Comparison of ENCODE assay signal across 8 cellular contexts in genomic region chr20:54208492-54209044, GRCh38. TPM values are rescaled to one million over a fixed set of nuclear protein-coding genes. Genes with fewer than 3 reads are reported as not detected.
DNase-seq lines count a peak whose midpoint lies in the region; ATAC-seq and TF ChIP-seq lines count a peak whose summit lies in the region.

No MANE protein-coding gene starts in this region.

- H3K9me3 ChIP-seq in duodenal mucosa (ENCODE audit: control insufficient read depth in 1 of 2, low read length in 2 of 2) (no peaks in the 10 kb centered on the region), mucosa of descending colon (no peaks in the 10 kb centered on the region), aorta (ENCODE audit: control insufficient read depth, low read length) (no peaks in the 10 kb centered on the region)

- ATAC-seq in HG02981 (IDR thresholded peaks at IDR 0.05; ENCODE audit: unreplicated experiment) = peak; percentile 10
- ATAC-seq in mucosa of descending colon = peak; percentile 25
- peak; percentile 54 for ATAC-seq in aorta (ENCODE audit: low FRiP score)

- no peak for TF ChIP-seq CTCF in mucosa of descending colon (IDR thresholded peaks at IDR 0.05)

- H3K4me1 ChIP-seq in duodenal mucosa (ENCODE audit: control insufficient read depth in 1 of 2, insufficient read depth in 2 of 2, low read length in 2 of 2) (peaks cover 7 to 12% of the 10 kb centered on the region in 2 donors), mucosa of descending colon (ENCODE audit: low read depth) (peaks cover 17% of the 10 kb centered on the region), aorta (ENCODE audit: control insufficient read depth in 1 of 2, insufficient read depth in 2 of 2, low read length in 2 of 2) (peaks cover 1 to 10% of the 10 kb centered on the region in 2 donors)

- peak overlapping the region; percentile 64 to 83 for H3K9ac ChIP-seq in duodenal mucosa (ENCODE audit: low read depth in 1 of 2, low read length in 2 of 2)

- WGBS in aorta, 2 donors = 0 to 1% methylated on average over 15 of the region's 15 CpGs

- DNase-seq in A172 (ENCODE audit: low spot score) (peak; percentile 42), RPMI8226 (peak; percentile 32), mucosa of descending colon (no peak), aorta (no peak), NCI-H226 (no peak)

- intact Hi-C loops in mucosa of descending colon (cut with DNase I, micrococcal nuclease) (no loop called here), aorta (cut with DNase I) (loop anchor here (5.0 to 10.0 kb wide), 2 partner anchors 381 to 634 kb away; no protein-coding TSS in a partner anchor)

- H3K27me3 ChIP-seq in duodenal mucosa (ENCODE audit: control insufficient read depth in 1 of 2, insufficient read depth in 2 of 2, low read length in 2 of 2) = no peaks in the 10 kb centered on the region
- H3K27me3 ChIP-seq in aorta (ENCODE audit: control insufficient read depth in 1 of 2, insufficient read depth in 2 of 2, low read length in 1 of 2) = no peaks in the 10 kb centered on the region

- H3K27ac ChIP-seq in duodenal mucosa (ENCODE audit: low read depth, low read length) (no peak overlapping the region), aorta (ENCODE audit: low read depth in 1 of 2, low read length in 2 of 2) (peak overlapping the region in 1 of 2 donors; percentile 28)

- H3K4me3 ChIP-seq in GM08714 (ENCODE audit: low read length) (peak overlapping the region; percentile 83), duodenal mucosa (ENCODE audit: low read depth in 1 of 2, low read length in 2 of 2) (peak overlapping the region; percentile 92 to 94), mucosa of descending colon (peak overlapping the region; percentile 69), aorta (ENCODE audit: low read length in 2 of 2) (peak overlapping the region; percentile 62 to 92)

- H3K36me3 ChIP-seq in duodenal mucosa (ENCODE audit: control insufficient read depth in 1 of 2, insufficient read depth in 2 of 2, low read length in 2 of 2) = no peaks in the 10 kb centered on the region
- no peaks in the 10 kb centered on the region for H3K36me3 ChIP-seq in mucosa of descending colon (ENCODE audit: low read depth)
- no peaks in the 10 kb centered on the region for H3K36me3 ChIP-seq in aorta (ENCODE audit: control insufficient read depth in 1 of 2, insufficient read depth in 2 of 2, low read length in 1 of 2)

RNA-seq across cellular contexts. Expression of gene PFDN4, which starts 0.7 kb away (rescaled TPM):
- total RNA-seq in A172 (2014; rRNA removed; shearing (Covaris generic)) = 261 and 341 TPM in 2 replicates
- 10 to 100 TPM; 11.1 to 23.4 (median 22.0) TPM for total RNA-seq in mucosa of descending colon
- total RNA-seq in aorta = 10 to 100 TPM; 19.8 to 22.0 TPM
- polyA plus RNA-seq in aorta = 100 to 1,000 TPM in 1 of 2 donors, 10 to 100 TPM in 1; 68.8 to 120 TPM

RNA-seq across cellular contexts. Expression of gene CYP24A1, which starts 34.8 kb away (rescaled TPM):
- 0.05 and 0.21 TPM in 2 replicates for total RNA-seq in A172 (2014; rRNA removed; shearing (Covaris generic))
- total RNA-seq in mucosa of descending colon (not detected), aorta (not detected)
- not detected for polyA plus RNA-seq in aorta

Comparison
In these comparisons a context has a peak if more than half of its experiments do, and no peak if none do; other contexts are left out.
1. DNase-seq: peak in A172 (single experiment) and RPMI8226 (single experiment); none in mucosa of descending colon (0 of 3), aorta (0 of 2) and NCI-H226 (single experiment).
2. RNA of gene PFDN4, which starts 0.7 kb away (total RNA-seq): 261 to 341 TPM in A172; 19.8 to 22.0 TPM in aorta and 11.1 to 23.4 TPM in mucosa of descending colon; every median in the first group is over 10 times any median in the second.
3. intact Hi-C loops: an anchor here in aorta (5.0 to 10.0 kb wide); none called in mucosa of descending colon.
4. Peak in every context shown above with its lines, with median percentiles within 50 percentile points of each other: H3K4me3 ChIP-seq and ATAC-seq.